29 cellular contexts compared by ENCODE assay signal in genomic region chr11:68226421-68226820, GRCh38.
"Had no signal": no experiment of that assay in that cellular context is flagged by ENCODE, and none has a peak within 500 bp of the region (broad histone marks: within the 10 kb centered on the region; RNA-seq: fewer than 3 reads in every experiment).

No MANE protein-coding gene starts in this region.

- H3K4me1 Mint-ChIP-seq: stimulated activated effector memory CD8-positive, alpha-beta T cell treated with anti-CD3 and anti-CD28 coated beads, Interleukin-12 subunit alpha, Interleukin-12 subunit beta, amount 100 ng/mL, for 72 hours; stimulated activated memory B cell treated with anti-CD40 and anti-IgM and Interleukin-4, amounts not matched to agents 10 μg/mL and 1 μg/mL and 100 μg/mL, for 72 hours; stimulated activated naive B cell treated with anti-CD40 and anti-IgM and Interleukin-4, amounts not matched to agents 10 μg/mL and 1 μg/mL and 100 μg/mL, for 72 hours; stimulated activated naive CD8-positive, alpha-beta T cell treated with anti-CD3 and anti-CD28 coated beads, Interleukin-15, amount 100 ng/mL, for 72 hours had no signal

- H3K9me3 Mint-ChIP-seq: type B pancreatic cell had no signal

- H3K36me3 Mint-ChIP-seq: stimulated activated effector memory CD8-positive, alpha-beta T cell treated with anti-CD3 and anti-CD28 coated beads, Interleukin-12 subunit alpha, Interleukin-12 subunit beta, amount 100 ng/mL, for 72 hours; stimulated activated memory B cell treated with anti-CD40 and anti-IgM and Interleukin-4, amounts not matched to agents 10 μg/mL and 1 μg/mL and 100 μg/mL, for 72 hours; type B pancreatic cell had no signal

- H3K4me1 ChIP-seq: stomach, suprapubic skin, testis, thyroid gland, tibial artery, tibial nerve, transverse colon, upper lobe of left lung, upper lobe of right lung, uterus, vagina had no signal

- H3K27me3 ChIP-seq: stomach, suprapubic skin, testis, thyroid gland, tibial artery, tibial nerve, transverse colon, upper lobe of left lung, upper lobe of right lung, uterus, vagina had no signal

- H3K36me3 ChIP-seq: stomach, suprapubic skin, thoracic aorta, thyroid gland, tibial artery, tibial nerve, transverse colon, upper lobe of left lung, upper lobe of right lung, uterus, vagina had no signal

- H3K4me3 ChIP-seq: stomach, suprapubic skin, testis, thoracic aorta, thyroid gland, tibial artery, tibial nerve, transverse colon, upper lobe of left lung, upper lobe of right lung, uterus, vagina had no signal

- H3K4me3 Mint-ChIP-seq: stimulated activated effector memory CD8-positive, alpha-beta T cell treated with anti-CD3 and anti-CD28 coated beads, Interleukin-12 subunit alpha, Interleukin-12 subunit beta, amount 100 ng/mL, for 72 hours; stimulated activated memory B cell treated with anti-CD40 and anti-IgM and Interleukin-4, amounts not matched to agents 10 μg/mL and 1 μg/mL and 100 μg/mL, for 72 hours; stimulated activated naive B cell treated with anti-CD40 and anti-IgM and Interleukin-4, amounts not matched to agents 10 μg/mL and 1 μg/mL and 100 μg/mL, for 72 hours; stimulated activated naive CD8-positive, alpha-beta T cell treated with anti-CD3 and anti-CD28 coated beads, Interleukin-15, amount 100 ng/mL, for 72 hours; stimulated activated naive CD8-positive, alpha-beta T cell treated with anti-CD3 and anti-CD28 coated beads, Interleukin-15, Interleukin-2, amounts not matched to agents 100 ng/mL and 50 ng/mL, for 24 hours; type B pancreatic cell had no signal

- H3K27ac ChIP-seq: stomach, suprapubic skin, testis, thoracic aorta, thyroid gland, tibial artery, tibial nerve, transverse colon, upper lobe of left lung, upper lobe of right lung, uterus, vagina had no signal

- ATAC-seq: stimulated activated effector memory CD8-positive, alpha-beta T cell treated with anti-CD3 and anti-CD28 coated beads, Interleukin-12 subunit alpha, Interleukin-12 subunit beta, amount 100 ng/mL, for 72 hours; stimulated activated memory B cell treated with anti-CD40 and anti-IgM and Interleukin-4, amounts not matched to agents 10 μg/mL and 1 μg/mL and 100 μg/mL, for 72 hours; stimulated activated naive B cell treated with anti-CD40 and anti-IgM and Interleukin-4, amounts not matched to agents 10 μg/mL and 1 μg/mL and 100 μg/mL, for 72 hours; stimulated activated naive CD8-positive, alpha-beta T cell treated with anti-CD3 and anti-CD28 coated beads, Interleukin-15, amount 100 ng/mL, for 72 hours; stimulated activated naive CD8-positive, alpha-beta T cell treated with anti-CD3 and anti-CD28 coated beads, Interleukin-15, Interleukin-2, amounts not matched to agents 100 U/mL and 50 U/mL, for 24 hours had no signal

- H3K27ac Mint-ChIP-seq: stimulated activated effector memory CD8-positive, alpha-beta T cell treated with anti-CD3 and anti-CD28 coated beads, Interleukin-12 subunit alpha, Interleukin-12 subunit beta, amount 100 ng/mL, for 72 hours; stimulated activated memory B cell treated with anti-CD40 and anti-IgM and Interleukin-4, amounts not matched to agents 10 μg/mL and 1 μg/mL and 100 μg/mL, for 72 hours; stimulated activated naive CD8-positive, alpha-beta T cell treated with anti-CD3 and anti-CD28 coated beads, Interleukin-15, Interleukin-2, amounts not matched to agents 100 ng/mL and 50 ng/mL, for 24 hours; type B pancreatic cell had no signal

- DNase-seq: stimulated activated CD4-positive, alpha-beta T cell treated with anti-CD3 and anti-CD28 coated beads, Interleukin-2, amount 100 ng/mL, for 48 hours; stimulated activated CD4-positive, alpha-beta T cell treated with anti-CD3 and anti-CD28 coated beads, Interleukin-4, amount 100 ng/mL, for 1 hour; stimulated activated CD4-positive, alpha-beta T cell treated with anti-CD3 and anti-CD28 coated beads, Interleukin-4, amount 100 ng/mL, for 24 hours; stimulated activated CD4-positive, alpha-beta T cell treated with anti-CD3 and anti-CD28 coated beads, Interleukin-4, amount 100 ng/mL, for 4 hours; stimulated activated CD8-positive, alpha-beta memory T cell treated with anti-CD3 and anti-CD28 coated beads, Interleukin-4, amount 100 ng/mL, for 48 hours; stimulated activated naive B cell treated with anti-CD40 and anti-IgM and Interleukin-4, amounts not matched to agents 10 μg/mL and 1 μg/mL and 100 μg/mL, for 72 hours; stimulated activated naive CD4-positive, alpha-beta T cell; stimulated activated naive CD4-positive, alpha-beta T cell treated with Interleukin-2 at 50 U/mL for 16 hours; stimulated activated naive CD8-positive, alpha-beta T cell treated with anti-CD3 and anti-CD28 coated beads, Interleukin-15, amount 100 ng/mL, for 72 hours; stimulated activated naive CD8-positive, alpha-beta T cell treated with anti-CD3 and anti-CD28 coated beads, Interleukin-15, Interleukin-2, amounts not matched to agents 100 U/mL and 50 U/mL, for 24 hours; stomach; substantia nigra; testis; thyroid gland; tibial artery; transverse colon; trophoblast cell; upper lobe of left lung; upper lobe of right lung; uterus had no signal

- H3K9me3 ChIP-seq: suprapubic skin, testis, thyroid gland, tibial artery, uterus, vagina had no signal

- H3K27me3 Mint-ChIP-seq: stimulated activated naive CD8-positive, alpha-beta T cell treated with anti-CD3 and anti-CD28 coated beads, Interleukin-15, Interleukin-2, amounts not matched to agents 100 ng/mL and 50 ng/mL, for 24 hours had no signal

- FAIRE-seq: urothelium cell line had no signal
